Comparison of ENCODE assay signal across 1 cellular context in the genomic region with DNA sequence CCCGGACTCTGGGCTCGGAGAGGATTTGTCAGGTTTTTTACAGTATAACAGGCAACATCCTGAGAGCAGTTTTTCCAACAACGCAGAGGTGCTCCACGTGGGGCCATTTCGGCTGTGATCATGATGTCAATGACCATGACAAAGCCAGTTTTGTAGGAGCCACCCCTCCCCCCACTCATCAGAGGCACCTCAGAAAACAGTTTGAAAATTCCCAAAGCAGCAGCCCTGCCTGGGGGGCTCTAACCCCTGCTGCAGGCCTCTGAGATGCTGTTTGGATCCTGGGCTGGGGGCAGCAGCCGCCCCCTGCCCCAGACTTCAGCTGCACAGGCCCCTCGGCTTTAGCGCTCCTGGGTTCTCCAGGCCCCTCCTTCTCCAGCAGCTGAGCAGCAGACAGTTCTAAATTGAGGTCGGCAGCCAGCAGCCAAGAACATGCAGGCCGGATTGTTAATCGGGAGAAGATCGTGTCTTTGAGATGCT.
TF ChIP-seq lines count a peak whose summit lies in the region.

No MANE protein-coding gene starts in this region.

TF ChIP-seq in K562, 482 proteins besides CTCF, POLR2A, EP300 and RAD21 (continued from another document and continues in another):
- TF ChIP-seq, protein P1, sequence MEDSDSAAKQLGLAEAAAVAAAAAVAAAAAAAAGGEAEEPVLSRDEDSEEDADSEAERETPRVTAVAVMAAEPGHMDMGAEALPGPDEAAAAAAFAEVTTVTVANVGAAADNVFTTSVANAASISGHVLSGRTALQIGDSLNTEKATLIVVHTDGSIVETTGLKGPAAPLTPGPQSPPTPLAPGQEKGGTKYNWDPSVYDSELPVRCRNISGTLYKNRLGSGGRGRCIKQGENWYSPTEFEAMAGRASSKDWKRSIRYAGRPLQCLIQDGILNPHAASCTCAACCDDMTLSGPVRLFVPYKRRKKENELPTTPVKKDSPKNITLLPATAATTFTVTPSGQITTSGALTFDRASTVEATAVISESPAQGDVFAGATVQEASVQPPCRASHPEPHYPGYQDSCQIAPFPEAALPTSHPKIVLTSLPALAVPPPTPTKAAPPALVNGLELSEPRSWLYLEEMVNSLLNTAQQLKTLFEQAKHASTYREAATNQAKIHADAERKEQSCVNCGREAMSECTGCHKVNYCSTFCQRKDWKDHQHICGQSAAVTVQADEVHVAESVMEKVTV (CRISPR knock-in tag; IDR thresholded peaks at IDR 0.05), result no peak
- TF ChIP-seq HMGN3 (IDR thresholded peaks at IDR 0.05; ENCODE audit: borderline replicate concordance, extremely low read depth, insufficient read length, low read depth, low read length) (no peak), CHD4 (IDR thresholded peaks at IDR 0.05; ENCODE audit: insufficient read depth, insufficient replicate concordance, low read depth, low read length, poor library complexity, severe bottlenecking) (no peak), CHCHD3 (CRISPR knock-in tag; IDR thresholded peaks at IDR 0.05) (no peak), WHSC1 (IDR thresholded peaks at IDR 0.05; ENCODE audit: low read length) (no peak), TEAD4 (IDR thresholded peaks at IDR 0.05; ENCODE audit: low read length) (no peak), TEAD4 (CRISPR knock-in tag; IDR thresholded peaks at IDR 0.05; ENCODE audit: borderline replicate concordance) (no peak), MEF2A (IDR thresholded peaks at IDR 0.05; ENCODE audit: control insufficient read depth, low read depth, low read length) (no peak), ZNF143 (CRISPR knock-in tag; IDR thresholded peaks at IDR 0.05) (no peak), MAFK (IDR thresholded peaks at IDR 0.05; ENCODE audit: low read length) (peak; percentile 50; the same call in 1 of the 2 replicates), BCL6 (CRISPR knock-in tag; IDR thresholded peaks at IDR 0.05) (no peak), ZNF274 (IDR thresholded peaks at IDR 0.05; ENCODE audit: borderline replicate concordance, low read depth, low read length) (no peak), YY1 (IDR thresholded peaks at IDR 0.05; ENCODE audit: borderline replicate concordance in 1 of 3, control insufficient read depth in 1 of 3, extremely low read depth in 1 of 3, insufficient read depth in 3 of 3, insufficient read length in 1 of 3, insufficient replicate concordance in 2 of 3, low read depth in 1 of 3, low read length in 2 of 3) (peak in 1 of 3 experiments; percentile 61), TOE1 (IDR thresholded peaks at IDR 0.05; ENCODE audit: borderline replicate concordance) (no peak), TOE1 (CRISPR knock-in tag; IDR thresholded peaks at IDR 0.05; ENCODE audit: borderline replicate concordance, low read depth) (no peak), CEBPB (tag; IDR thresholded peaks at IDR 0.05) (no peak), ZSCAN29 (IDR thresholded peaks at IDR 0.05) (no peak), SMAD4 (CRISPR knock-in tag; conservative IDR thresholded peaks at IDR 0.05) (peak; percentile 37), NCOA4 (IDR thresholded peaks at IDR 0.05; ENCODE audit: partially characterized antibody) (no peak), PRMT5 (CRISPR knock-in tag; IDR thresholded peaks at IDR 0.05) (no peak), C11orf30 (IDR thresholded peaks at IDR 0.05; ENCODE audit: low read depth) (peak; percentile 61), GATAD2B (IDR thresholded peaks at IDR 0.05; ENCODE audit: borderline replicate concordance) (no peak)
- TF ChIP-seq, protein P2, sequence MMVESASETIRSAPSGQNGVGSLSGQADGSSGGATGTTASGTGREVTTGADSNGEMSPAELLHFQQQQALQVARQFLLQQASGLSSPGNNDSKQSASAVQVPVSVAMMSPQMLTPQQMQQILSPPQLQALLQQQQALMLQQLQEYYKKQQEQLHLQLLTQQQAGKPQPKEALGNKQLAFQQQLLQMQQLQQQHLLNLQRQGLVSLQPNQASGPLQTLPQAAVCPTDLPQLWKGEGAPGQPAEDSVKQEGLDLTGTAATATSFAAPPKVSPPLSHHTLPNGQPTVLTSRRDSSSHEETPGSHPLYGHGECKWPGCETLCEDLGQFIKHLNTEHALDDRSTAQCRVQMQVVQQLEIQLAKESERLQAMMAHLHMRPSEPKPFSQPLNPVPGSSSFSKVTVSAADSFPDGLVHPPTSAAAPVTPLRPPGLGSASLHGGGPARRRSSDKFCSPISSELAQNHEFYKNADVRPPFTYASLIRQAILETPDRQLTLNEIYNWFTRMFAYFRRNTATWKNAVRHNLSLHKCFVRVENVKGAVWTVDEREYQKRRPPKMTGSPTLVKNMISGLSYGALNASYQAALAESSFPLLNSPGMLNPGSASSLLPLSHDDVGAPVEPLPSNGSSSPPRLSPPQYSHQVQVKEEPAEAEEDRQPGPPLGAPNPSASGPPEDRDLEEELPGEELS (CRISPR knock-in tag; IDR thresholded peaks at IDR 0.05; ENCODE audit: borderline replicate concordance), result no peak
- TF ChIP-seq, protein P3, sequence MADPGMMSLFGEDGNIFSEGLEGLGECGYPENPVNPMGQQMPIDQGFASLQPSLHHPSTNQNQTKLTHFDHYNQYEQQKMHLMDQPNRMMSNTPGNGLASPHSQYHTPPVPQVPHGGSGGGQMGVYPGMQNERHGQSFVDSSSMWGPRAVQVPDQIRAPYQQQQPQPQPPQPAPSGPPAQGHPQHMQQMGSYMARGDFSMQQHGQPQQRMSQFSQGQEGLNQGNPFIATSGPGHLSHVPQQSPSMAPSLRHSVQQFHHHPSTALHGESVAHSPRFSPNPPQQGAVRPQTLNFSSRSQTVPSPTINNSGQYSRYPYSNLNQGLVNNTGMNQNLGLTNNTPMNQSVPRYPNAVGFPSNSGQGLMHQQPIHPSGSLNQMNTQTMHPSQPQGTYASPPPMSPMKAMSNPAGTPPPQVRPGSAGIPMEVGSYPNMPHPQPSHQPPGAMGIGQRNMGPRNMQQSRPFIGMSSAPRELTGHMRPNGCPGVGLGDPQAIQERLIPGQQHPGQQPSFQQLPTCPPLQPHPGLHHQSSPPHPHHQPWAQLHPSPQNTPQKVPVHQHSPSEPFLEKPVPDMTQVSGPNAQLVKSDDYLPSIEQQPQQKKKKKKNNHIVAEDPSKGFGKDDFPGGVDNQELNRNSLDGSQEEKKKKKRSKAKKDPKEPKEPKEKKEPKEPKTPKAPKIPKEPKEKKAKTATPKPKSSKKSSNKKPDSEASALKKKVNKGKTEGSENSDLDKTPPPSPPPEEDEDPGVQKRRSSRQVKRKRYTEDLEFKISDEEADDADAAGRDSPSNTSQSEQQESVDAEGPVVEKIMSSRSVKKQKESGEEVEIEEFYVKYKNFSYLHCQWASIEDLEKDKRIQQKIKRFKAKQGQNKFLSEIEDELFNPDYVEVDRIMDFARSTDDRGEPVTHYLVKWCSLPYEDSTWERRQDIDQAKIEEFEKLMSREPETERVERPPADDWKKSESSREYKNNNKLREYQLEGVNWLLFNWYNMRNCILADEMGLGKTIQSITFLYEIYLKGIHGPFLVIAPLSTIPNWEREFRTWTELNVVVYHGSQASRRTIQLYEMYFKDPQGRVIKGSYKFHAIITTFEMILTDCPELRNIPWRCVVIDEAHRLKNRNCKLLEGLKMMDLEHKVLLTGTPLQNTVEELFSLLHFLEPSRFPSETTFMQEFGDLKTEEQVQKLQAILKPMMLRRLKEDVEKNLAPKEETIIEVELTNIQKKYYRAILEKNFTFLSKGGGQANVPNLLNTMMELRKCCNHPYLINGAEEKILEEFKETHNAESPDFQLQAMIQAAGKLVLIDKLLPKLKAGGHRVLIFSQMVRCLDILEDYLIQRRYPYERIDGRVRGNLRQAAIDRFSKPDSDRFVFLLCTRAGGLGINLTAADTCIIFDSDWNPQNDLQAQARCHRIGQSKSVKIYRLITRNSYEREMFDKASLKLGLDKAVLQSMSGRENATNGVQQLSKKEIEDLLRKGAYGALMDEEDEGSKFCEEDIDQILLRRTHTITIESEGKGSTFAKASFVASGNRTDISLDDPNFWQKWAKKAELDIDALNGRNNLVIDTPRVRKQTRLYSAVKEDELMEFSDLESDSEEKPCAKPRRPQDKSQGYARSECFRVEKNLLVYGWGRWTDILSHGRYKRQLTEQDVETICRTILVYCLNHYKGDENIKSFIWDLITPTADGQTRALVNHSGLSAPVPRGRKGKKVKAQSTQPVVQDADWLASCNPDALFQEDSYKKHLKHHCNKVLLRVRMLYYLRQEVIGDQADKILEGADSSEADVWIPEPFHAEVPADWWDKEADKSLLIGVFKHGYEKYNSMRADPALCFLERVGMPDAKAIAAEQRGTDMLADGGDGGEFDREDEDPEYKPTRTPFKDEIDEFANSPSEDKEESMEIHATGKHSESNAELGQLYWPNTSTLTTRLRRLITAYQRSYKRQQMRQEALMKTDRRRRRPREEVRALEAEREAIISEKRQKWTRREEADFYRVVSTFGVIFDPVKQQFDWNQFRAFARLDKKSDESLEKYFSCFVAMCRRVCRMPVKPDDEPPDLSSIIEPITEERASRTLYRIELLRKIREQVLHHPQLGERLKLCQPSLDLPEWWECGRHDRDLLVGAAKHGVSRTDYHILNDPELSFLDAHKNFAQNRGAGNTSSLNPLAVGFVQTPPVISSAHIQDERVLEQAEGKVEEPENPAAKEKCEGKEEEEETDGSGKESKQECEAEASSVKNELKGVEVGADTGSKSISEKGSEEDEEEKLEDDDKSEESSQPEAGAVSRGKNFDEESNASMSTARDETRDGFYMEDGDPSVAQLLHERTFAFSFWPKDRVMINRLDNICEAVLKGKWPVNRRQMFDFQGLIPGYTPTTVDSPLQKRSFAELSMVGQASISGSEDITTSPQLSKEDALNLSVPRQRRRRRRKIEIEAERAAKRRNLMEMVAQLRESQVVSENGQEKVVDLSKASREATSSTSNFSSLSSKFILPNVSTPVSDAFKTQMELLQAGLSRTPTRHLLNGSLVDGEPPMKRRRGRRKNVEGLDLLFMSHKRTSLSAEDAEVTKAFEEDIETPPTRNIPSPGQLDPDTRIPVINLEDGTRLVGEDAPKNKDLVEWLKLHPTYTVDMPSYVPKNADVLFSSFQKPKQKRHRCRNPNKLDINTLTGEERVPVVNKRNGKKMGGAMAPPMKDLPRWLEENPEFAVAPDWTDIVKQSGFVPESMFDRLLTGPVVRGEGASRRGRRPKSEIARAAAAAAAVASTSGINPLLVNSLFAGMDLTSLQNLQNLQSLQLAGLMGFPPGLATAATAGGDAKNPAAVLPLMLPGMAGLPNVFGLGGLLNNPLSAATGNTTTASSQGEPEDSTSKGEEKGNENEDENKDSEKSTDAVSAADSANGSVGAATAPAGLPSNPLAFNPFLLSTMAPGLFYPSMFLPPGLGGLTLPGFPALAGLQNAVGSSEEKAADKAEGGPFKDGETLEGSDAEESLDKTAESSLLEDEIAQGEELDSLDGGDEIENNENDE (IDR thresholded peaks at IDR 0.05; ENCODE audit: low read depth, low read length), result no peak
- TF ChIP-seq, protein P4, sequence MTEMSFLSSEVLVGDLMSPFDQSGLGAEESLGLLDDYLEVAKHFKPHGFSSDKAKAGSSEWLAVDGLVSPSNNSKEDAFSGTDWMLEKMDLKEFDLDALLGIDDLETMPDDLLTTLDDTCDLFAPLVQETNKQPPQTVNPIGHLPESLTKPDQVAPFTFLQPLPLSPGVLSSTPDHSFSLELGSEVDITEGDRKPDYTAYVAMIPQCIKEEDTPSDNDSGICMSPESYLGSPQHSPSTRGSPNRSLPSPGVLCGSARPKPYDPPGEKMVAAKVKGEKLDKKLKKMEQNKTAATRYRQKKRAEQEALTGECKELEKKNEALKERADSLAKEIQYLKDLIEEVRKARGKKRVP (CRISPR knock-in tag; IDR thresholded peaks at IDR 0.05), result no peak
- TF ChIP-seq, protein P5, sequence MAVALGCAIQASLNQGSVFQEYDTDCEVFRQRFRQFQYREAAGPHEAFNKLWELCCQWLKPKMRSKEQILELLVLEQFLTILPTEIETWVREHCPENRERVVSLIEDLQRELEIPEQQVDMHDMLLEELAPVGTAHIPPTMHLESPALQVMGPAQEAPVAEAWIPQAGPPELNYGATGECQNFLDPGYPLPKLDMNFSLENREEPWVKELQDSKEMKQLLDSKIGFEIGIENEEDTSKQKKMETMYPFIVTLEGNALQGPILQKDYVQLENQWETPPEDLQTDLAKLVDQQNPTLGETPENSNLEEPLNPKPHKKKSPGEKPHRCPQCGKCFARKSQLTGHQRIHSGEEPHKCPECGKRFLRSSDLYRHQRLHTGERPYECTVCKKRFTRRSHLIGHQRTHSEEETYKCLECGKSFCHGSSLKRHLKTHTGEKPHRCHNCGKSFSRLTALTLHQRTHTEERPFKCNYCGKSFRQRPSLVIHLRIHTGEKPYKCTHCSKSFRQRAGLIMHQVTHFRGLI (CRISPR knock-in tag; IDR thresholded peaks at IDR 0.05), result no peak
- TF ChIP-seq, protein P6, sequence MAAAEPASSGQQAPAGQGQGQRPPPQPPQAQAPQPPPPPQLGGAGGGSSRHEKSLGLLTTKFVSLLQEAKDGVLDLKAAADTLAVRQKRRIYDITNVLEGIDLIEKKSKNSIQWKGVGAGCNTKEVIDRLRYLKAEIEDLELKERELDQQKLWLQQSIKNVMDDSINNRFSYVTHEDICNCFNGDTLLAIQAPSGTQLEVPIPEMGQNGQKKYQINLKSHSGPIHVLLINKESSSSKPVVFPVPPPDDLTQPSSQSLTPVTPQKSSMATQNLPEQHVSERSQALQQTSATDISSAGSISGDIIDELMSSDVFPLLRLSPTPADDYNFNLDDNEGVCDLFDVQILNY (CRISPR knock-in tag; IDR thresholded peaks at IDR 0.05), result no peak
- TF ChIP-seq, protein P7, sequence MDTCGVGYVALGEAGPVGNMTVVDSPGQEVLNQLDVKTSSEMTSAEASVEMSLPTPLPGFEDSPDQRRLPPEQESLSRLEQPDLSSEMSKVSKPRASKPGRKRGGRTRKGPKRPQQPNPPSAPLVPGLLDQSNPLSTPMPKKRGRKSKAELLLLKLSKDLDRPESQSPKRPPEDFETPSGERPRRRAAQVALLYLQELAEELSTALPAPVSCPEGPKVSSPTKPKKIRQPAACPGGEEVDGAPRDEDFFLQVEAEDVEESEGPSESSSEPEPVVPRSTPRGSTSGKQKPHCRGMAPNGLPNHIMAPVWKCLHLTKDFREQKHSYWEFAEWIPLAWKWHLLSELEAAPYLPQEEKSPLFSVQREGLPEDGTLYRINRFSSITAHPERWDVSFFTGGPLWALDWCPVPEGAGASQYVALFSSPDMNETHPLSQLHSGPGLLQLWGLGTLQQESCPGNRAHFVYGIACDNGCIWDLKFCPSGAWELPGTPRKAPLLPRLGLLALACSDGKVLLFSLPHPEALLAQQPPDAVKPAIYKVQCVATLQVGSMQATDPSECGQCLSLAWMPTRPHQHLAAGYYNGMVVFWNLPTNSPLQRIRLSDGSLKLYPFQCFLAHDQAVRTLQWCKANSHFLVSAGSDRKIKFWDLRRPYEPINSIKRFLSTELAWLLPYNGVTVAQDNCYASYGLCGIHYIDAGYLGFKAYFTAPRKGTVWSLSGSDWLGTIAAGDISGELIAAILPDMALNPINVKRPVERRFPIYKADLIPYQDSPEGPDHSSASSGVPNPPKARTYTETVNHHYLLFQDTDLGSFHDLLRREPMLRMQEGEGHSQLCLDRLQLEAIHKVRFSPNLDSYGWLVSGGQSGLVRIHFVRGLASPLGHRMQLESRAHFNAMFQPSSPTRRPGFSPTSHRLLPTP (IDR thresholded peaks at IDR 0.05; ENCODE audit: borderline replicate concordance, extremely low read depth, insufficient read length), result no peak
- TF ChIP-seq, protein P8, sequence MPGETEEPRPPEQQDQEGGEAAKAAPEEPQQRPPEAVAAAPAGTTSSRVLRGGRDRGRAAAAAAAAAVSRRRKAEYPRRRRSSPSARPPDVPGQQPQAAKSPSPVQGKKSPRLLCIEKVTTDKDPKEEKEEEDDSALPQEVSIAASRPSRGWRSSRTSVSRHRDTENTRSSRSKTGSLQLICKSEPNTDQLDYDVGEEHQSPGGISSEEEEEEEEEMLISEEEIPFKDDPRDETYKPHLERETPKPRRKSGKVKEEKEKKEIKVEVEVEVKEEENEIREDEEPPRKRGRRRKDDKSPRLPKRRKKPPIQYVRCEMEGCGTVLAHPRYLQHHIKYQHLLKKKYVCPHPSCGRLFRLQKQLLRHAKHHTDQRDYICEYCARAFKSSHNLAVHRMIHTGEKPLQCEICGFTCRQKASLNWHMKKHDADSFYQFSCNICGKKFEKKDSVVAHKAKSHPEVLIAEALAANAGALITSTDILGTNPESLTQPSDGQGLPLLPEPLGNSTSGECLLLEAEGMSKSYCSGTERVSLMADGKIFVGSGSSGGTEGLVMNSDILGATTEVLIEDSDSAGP (CRISPR knock-in tag; IDR thresholded peaks at IDR 0.05), result no peak
